In genomic region chrX:22141061-22141460, GRCh38 we compare ENCODE assay signal across 13 cellular contexts.
"Had no signal": no experiment of that assay in that cellular context is flagged by ENCODE, and none has a peak within 500 bp of the region (broad histone marks: within the 10 kb centered on the region; RNA-seq: fewer than 3 reads in every experiment).

No MANE protein-coding gene starts in this region.

- H3K4me2 ChIP-seq: smooth muscle cell had no signal

- FAIRE-seq: endometrium, frontal cortex, urothelium cell line had no signal

- H3K27me3 ChIP-seq: neutrophil had no signal

- H3K4me3 ChIP-seq: heart left ventricle, smooth muscle cell had no signal

- H3K36me3 ChIP-seq: heart left ventricle, neutrophil had no signal

- DNase-seq: effector memory CD4-positive, alpha-beta T cell; heart left ventricle; hippocampal formation; kidney glomerular epithelial cell; naive thymus-derived CD4-positive, alpha-beta T cell; right cardiac atrium; stimulated activated CD4-positive, alpha-beta T cell treated with anti-CD3 and anti-CD28 coated beads, Interleukin-2, amount 100 ng/mL, for 48 hours; stimulated activated naive CD4-positive, alpha-beta T cell treated with Interleukin-2 at 50 U/mL for 16 hours had no signal

- H3K9me3 ChIP-seq: heart left ventricle, neutrophil had no signal

- H3K27ac ChIP-seq: heart left ventricle, neutrophil had no signal

- ATAC-seq: heart left ventricle; naive thymus-derived CD4-positive, alpha-beta T cell; right cardiac atrium had no signal
